In the genomic region with DNA sequence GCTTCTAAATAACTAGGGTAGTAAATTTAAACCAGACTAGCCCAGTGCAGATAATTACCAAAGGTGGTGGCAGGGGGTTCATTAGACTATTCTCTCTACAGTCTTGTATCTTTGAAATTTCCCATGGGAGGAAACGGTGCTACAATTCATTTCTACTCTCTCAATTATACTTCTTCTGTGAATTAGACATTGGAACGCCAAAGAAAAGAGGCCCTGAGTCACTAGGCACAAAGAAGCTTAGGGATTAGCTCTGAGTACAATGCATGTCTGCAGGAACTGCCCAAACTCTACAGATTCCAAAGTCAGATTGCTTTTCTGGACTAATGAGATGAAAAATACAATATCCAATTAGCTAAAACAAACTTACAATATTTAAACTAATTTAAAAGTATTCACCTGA, we compare ENCODE assay signal across 21 cellular contexts. TPM values are rescaled to one million over a fixed set of nuclear protein-coding genes. Genes with fewer than 3 reads are reported as not detected.
DNase-seq lines count a peak whose midpoint lies in the region; ATAC-seq, FAIRE-seq and TF ChIP-seq lines count a peak whose summit lies in the region.
"Had no signal": no experiment of that assay in that cellular context is flagged by ENCODE, and none has a peak within 500 bp of the region (broad histone marks: within the 10 kb centered on the region; RNA-seq: fewer than 3 reads in every experiment).

No MANE protein-coding gene starts in this region.

- peaks cover 12% of the 10 kb centered on the region for H3K4me1 ChIP-seq in A673 (ENCODE audit: insufficient read depth, low read length, poor library complexity, severe bottlenecking)
- H3K4me1 ChIP-seq in HAP-1: peaks cover 8% of the 10 kb centered on the region
- H3K4me1 ChIP-seq in K562 (replicated peaks in 1 of 2; ENCODE audit: control insufficient read depth in 2 of 2, insufficient read depth in 2 of 2, low read length in 2 of 2): no peaks in the 10 kb centered on the region
- peaks cover 0 to 2% of the 10 kb centered on the region in 2 donors for H3K4me1 ChIP-seq in neuronal stem cell (ENCODE audit: control insufficient read depth in 2 of 2, insufficient read depth in 1 of 2, low read depth in 1 of 2, low read length in 2 of 2)
- no peaks in the 10 kb centered on the region for H3K4me1 ChIP-seq in hepatocyte (ENCODE audit: insufficient read depth)
- H3K4me1 ChIP-seq: A549 had no signal

- no peak overlapping the region for H3K4ac ChIP-seq in neuronal stem cell (ENCODE audit: low read length)

- no peak overlapping the region for H3K23ac ChIP-seq in neuronal stem cell (ENCODE audit: low read depth, low read length, poor library complexity)

- no peak overlapping the region for H2AFZ ChIP-seq in K562 (ENCODE audit: low read depth, low read length)
- H2AFZ ChIP-seq in neuronal stem cell (ENCODE audit: low read length): no peak overlapping the region
- no peak overlapping the region for H2AFZ ChIP-seq in hepatocyte
- H2AFZ ChIP-seq: GM23338 had no signal

- TF ChIP-seq EP300 in K562 (IDR thresholded peaks at IDR 0.05; ENCODE audit: low read length): no peak

- POLR2A ChIA-PET in A673 (lab: Charles Lee; ENCODE audit: low non-redundant PET) (interaction anchor here (0.6 to 0.7 kb wide), 2 partner anchors 14 to 30 kb away, joined by 3 to 6 read pairs; no protein-coding TSS in a partner anchor), K562 (lab: Yijun Ruan, JAX) (interaction anchor here (1.3 to 3.4 kb wide), 2 partner anchors 27 to 32 kb away, joined by 3 to 18 read pairs; a partner anchor contains a TSS)

- H3K9ac ChIP-seq in K562 (ENCODE audit: insufficient read depth in 1 of 2, low read depth in 2 of 2, low read length in 2 of 2) (no peak overlapping the region), neuronal stem cell (ENCODE audit: low read depth, low read length, poor library complexity) (no peak overlapping the region)

- H3K79me2 ChIP-seq in K562 (ENCODE audit: control insufficient read depth, insufficient read depth, low read length): no peaks in the 10 kb centered on the region
- H3K79me2 ChIP-seq in hepatocyte: no peaks in the 10 kb centered on the region

- H3K4me2 ChIP-seq in K562 (ENCODE audit: insufficient read depth, low read length) (no peak overlapping the region), neuronal stem cell (ENCODE audit: insufficient read depth, low read length, poor library complexity, severe bottlenecking) (no peak overlapping the region), hepatocyte (no peak overlapping the region)
- H3K4me2 ChIP-seq: A549, GM23338 had no signal

- no peak overlapping the region for H2BK12ac ChIP-seq in neuronal stem cell (ENCODE audit: low read length)

- no peaks in the 10 kb centered on the region for H3K27me3 ChIP-seq in A673 (replicated peaks; ENCODE audit: insufficient read depth, low read depth, low read length, poor library complexity)
- H3K27me3 ChIP-seq in HAP-1 (ENCODE audit: low read depth): no peaks in the 10 kb centered on the region
- no peaks in the 10 kb centered on the region for H3K27me3 ChIP-seq in K562 (ENCODE audit: control insufficient read depth in 2 of 2, insufficient read depth in 2 of 2, low read length in 2 of 2)
- H3K27me3 ChIP-seq in neuronal stem cell (ENCODE audit: control insufficient read depth in 3 of 3, insufficient read depth in 3 of 3, low read depth in 1 of 3, low read length in 3 of 3): no peaks in the 10 kb centered on the region
- H3K27me3 ChIP-seq in hepatocyte: no peaks in the 10 kb centered on the region

- no peak for FAIRE-seq in K562 (lab: Jason Lieb, UNC)
- FAIRE-seq: A549, G401.6, GM12892, GM19239 had no signal

- H3K36me3 ChIP-seq in A673 (ENCODE audit: insufficient read depth, low read length, poor library complexity, severe bottlenecking): peaks cover 90% of the 10 kb centered on the region
- peaks cover 77% of the 10 kb centered on the region for H3K36me3 ChIP-seq in HAP-1 (replicated peaks)
- H3K36me3 ChIP-seq in K562 (ENCODE audit: control insufficient read depth, insufficient read depth, low read length): peaks cover 91% of the 10 kb centered on the region
- H3K36me3 ChIP-seq in neuronal stem cell (replicated peaks in 1 of 2; ENCODE audit: control insufficient read depth in 2 of 2, insufficient read depth in 2 of 2, low read length in 2 of 2): peaks cover 32 to 95% of the 10 kb centered on the region in 2 donors
- peaks cover 12% of the 10 kb centered on the region for H3K36me3 ChIP-seq in hepatocyte (replicated peaks; ENCODE audit: insufficient read depth, low read depth)

- no peak for TF ChIP-seq POLR2A in K562 (conservative IDR thresholded peaks at IDR 0.05)

- BruUV-seq in A673 (replicated peaks; lab: Mats Ljungman, UMichigan) (no TSS peak), K562 (replicated peaks; lab: Mats Ljungman, UMichigan) (no TSS peak)

- in situ Hi-C loops in HAP-1 (cut with MboI; ENCODE audit: low sequenced_read_pairs): no loop called here
- in situ Hi-C loops in K562 (cut with MboI): no loop called here

- peak; percentile 88 for DNase-seq in A673 (ENCODE audit: low spot score)
- peak; percentile 59 to 95 for DNase-seq in HAP-1 (ENCODE audit: low spot score in 2 of 2)
- DNase-seq in K562 (ENCODE audit: extremely low read depth in 1 of 4, low spot score in 3 of 4): no peak
- DNase-seq in neuronal stem cell (ENCODE audit: low spot score): peak; percentile 70
- DNase-seq in stimulated activated CD4-positive, alpha-beta T cell treated with anti-CD3 and anti-CD28 coated beads, Interleukin-12 subunit alpha, Interleukin-12 subunit beta, amount 100 ng/mL, for 4 hours: no peak
- no peak for DNase-seq in hepatocyte (ENCODE audit: low spot score)
- DNase-seq: 8988T; C1 segment of cervical spinal cord; Calu3; CD4-positive, alpha-beta memory T cell; COR-L47; DMS153; DND-41; H9; HFFc6 had no signal

- ATAC-seq in K562 (no peak), GM19463 (IDR thresholded peaks at IDR 0.05; ENCODE audit: unreplicated experiment) (no peak)
- ATAC-seq: A549, GM23338 had no signal

- no peak overlapping the region for H3K18ac ChIP-seq in neuronal stem cell (ENCODE audit: low read length)

- H4K91ac ChIP-seq in neuronal stem cell (ENCODE audit: low read depth, low read length, poor library complexity): no peak overlapping the region

- no peak for TF ChIP-seq RAD21 in K562 (CRISPR knock-in tag; conservative IDR thresholded peaks at IDR 0.05 in 1 of 2, IDR thresholded peaks at IDR 0.05 in 1 of 2)

- no peak overlapping the region for H3K14ac ChIP-seq in neuronal stem cell (ENCODE audit: low read length)

- H4K8ac ChIP-seq in neuronal stem cell (ENCODE audit: low read depth, low read length): no peak overlapping the region

- H2BK15ac ChIP-seq in neuronal stem cell (ENCODE audit: low read length): no peak overlapping the region

- 88% methylated on average over 2 of the region's 2 CpGs for WGBS in K562 (ENCODE audit: insufficient coverage, low coverage, missing lambda C conversion rate)
- WGBS in neuronal stem cell (ENCODE audit: extremely low coverage in 2 of 2, insufficient read length in 2 of 2, insufficient replicate concordance in 1 of 2), 2 donors: no CpG with 5 or more reads among the region's 2 CpGs
- WGBS in hepatocyte (ENCODE audit: low lambda C conversion rate, missing lambda C conversion rate): 77% methylated on average over 2 of the region's 2 CpGs

- no peaks in the 10 kb centered on the region for H3K79me1 ChIP-seq in neuronal stem cell (ENCODE audit: low read depth, low read length)

- intact Hi-C loops in A673 (cut with micrococcal nuclease; ENCODE audit: unreplicated experiment): loop anchor here (10.0 kb wide), 1 partner anchor 63 kb away; no protein-coding TSS in a partner anchor
- intact Hi-C loops in K562 (cut with micrococcal nuclease): no loop called here

- H2BK5ac ChIP-seq in neuronal stem cell (ENCODE audit: low read length): no peak overlapping the region

- no peak overlapping the region for H2AK5ac ChIP-seq in neuronal stem cell (ENCODE audit: low read depth, low read length)

- TF ChIP-seq CTCF in A673 (conservative IDR thresholded peaks at IDR 0.05; ENCODE audit: low read depth, low read length): no peak
- TF ChIP-seq CTCF in K562 (IDR thresholded peaks at IDR 0.05 in 2 of 3, conservative IDR thresholded peaks at IDR 0.05 in 1 of 3; ENCODE audit: insufficient read depth in 2 of 3, low read depth in 1 of 3, low read length in 3 of 3): no peak
- TF ChIP-seq CTCF in hepatocyte (IDR thresholded peaks at IDR 0.05; ENCODE audit: poor library complexity): no peak

- no peaks in the 10 kb centered on the region for H3K9me1 ChIP-seq in K562 (ENCODE audit: control insufficient read depth, insufficient read depth, low read length)

- H3K4me3 ChIP-seq in A673 (ENCODE audit: low read depth, low read length, poor library complexity, severe bottlenecking) (no peak overlapping the region), HAP-1 (no peak overlapping the region), K562 (no peak overlapping the region), neuronal stem cell (ENCODE audit: low read length in 2 of 2) (no peak overlapping the region), hepatocyte (no peak overlapping the region)
- H3K4me3 ChIP-seq: A549, GM23338 had no signal

- H4K20me1 ChIP-seq in K562 (replicated peaks; ENCODE audit: control insufficient read depth, insufficient read depth, low read length): no peaks in the 10 kb centered on the region
- no peaks in the 10 kb centered on the region for H4K20me1 ChIP-seq in hepatocyte (ENCODE audit: insufficient read depth, poor library complexity, severe bottlenecking)

- CTCF ChIA-PET in A673 (lab: Charles Lee): interaction anchor here (0.6 kb wide), 1 partner anchor 348 kb away, joined by 3 read pairs; no protein-coding TSS in a partner anchor
- CTCF ChIA-PET in K562 (lab: Yijun Ruan, JAX; ENCODE audit: low intra/inter-chr PET ratio): no interaction called here

- H2BK120ac ChIP-seq in neuronal stem cell (ENCODE audit: low read depth, low read length): no peak overlapping the region

- H3K9me3 ChIP-seq in A673 (ENCODE audit: low read depth, low read length, poor library complexity, severe bottlenecking) (no peaks in the 10 kb centered on the region), HAP-1 (no peaks in the 10 kb centered on the region), K562 (replicated peaks; ENCODE audit: control insufficient read depth, insufficient read depth, low read depth, low read length) (no peaks in the 10 kb centered on the region), neuronal stem cell (replicated peaks in 1 of 2; ENCODE audit: control insufficient read depth in 2 of 2, insufficient read depth in 1 of 2, low read depth in 1 of 2, low read length in 2 of 2) (peaks cover 0 to 2% of the 10 kb centered on the region in 2 donors), hepatocyte (ENCODE audit: low read depth) (no peaks in the 10 kb centered on the region)
- H3K9me3 ChIP-seq: A549 had no signal

- no peaks in the 10 kb centered on the region for H3K9me2 ChIP-seq in hepatocyte (replicated peaks; ENCODE audit: insufficient read depth)

- H3K27ac ChIP-seq in A673 (ENCODE audit: low read depth, low read length, poor library complexity, severe bottlenecking): no peak overlapping the region
- no peak overlapping the region for H3K27ac ChIP-seq in K562 (ENCODE audit: extremely low read depth, low read depth, low read length)
- peak overlapping the region; percentile 87 for H3K27ac ChIP-seq in neuronal stem cell (replicated peaks; ENCODE audit: low read length)
- no peak overlapping the region for H3K27ac ChIP-seq in hepatocyte
- H3K27ac ChIP-seq: A549 had no signal

RNA-seq across cellular contexts. Expression of a gene that starts 30.7 kb away (rescaled TPM):
- total RNA-seq in A673 (2021): 179 and 223 TPM in 2 replicates
- 143 and 245 TPM in 2 replicates for total RNA-seq in K562 (2011; cell fraction: chromatin; rRNA removed; ENCODE audit: low replicate concordance)
- 250 and 259 TPM in 2 replicates for total RNA-seq in K562 (2011; cell fraction: nucleolus; rRNA removed)
- 312 and 415 TPM in 2 replicates for total RNA-seq in K562 (2011; cell fraction: nucleoplasm; rRNA removed)
- total RNA-seq in K562 (2014; rRNA removed): 102 and 224 TPM in 2 replicates
- 174 and 193 TPM in 2 replicates for total RNA-seq in K562 (2014; rRNA removed; fragmentation: Illumina TruSeq; extraction: Trizol)
- 135 and 146 TPM in 2 replicates for total RNA-seq in K562 (2015; rRNA removed; fragmentation: Illumina TruSeq; extraction: Trizol)
- total RNA-seq in K562 (2021): 124 and 126 TPM in 2 replicates
- polyA plus RNA-seq in K562 (2011; rRNA removed): 223 and 306 TPM in 2 replicates
- polyA plus RNA-seq in K562 (2011; cell fraction: cytosol; rRNA removed): 96.0 and 210 TPM in 2 replicates
- polyA plus RNA-seq in K562 (2011; cell fraction: nucleus; rRNA removed): 51.0 and 75.1 TPM in 2 replicates
- polyA plus RNA-seq in K562 (2012): 127 and 138 TPM in 2 replicates
- polyA plus RNA-seq in K562 (2014; fragmentation: Illumina TruSeq; extraction: Trizol): 161 and 162 TPM in 2 replicates
- 100 to 1,000 TPM; 291 to 391 TPM for polyA plus RNA-seq in K562 (2014; fragmentation: Nextera tagmentation; extraction: Ambion mirVana)
- 123 and 130 TPM in 2 replicates for polyA plus RNA-seq in K562 (2014; rRNA removed)
- 313 and 420 TPM in 2 replicates for polyA minus RNA-seq in K562 (2011; rRNA and poly(A)+ RNA removed)
- polyA minus RNA-seq in K562 (2011; cell fraction: cytosol; rRNA and poly(A)+ RNA removed): 117 and 158 TPM in 2 replicates
- polyA minus RNA-seq in K562 (2011; cell fraction: nucleus; rRNA and poly(A)+ RNA removed): 37.3 and 70.8 TPM in 2 replicates
- 499 TPM for polyA plus RNA-seq in neuronal stem cell (2013, experiment 1 of 2)
- polyA plus RNA-seq in neuronal stem cell (2013, experiment 2 of 2): 508 TPM
- total RNA-seq in hepatocyte: 239 and 348 TPM in 2 replicates
- 138 and 179 TPM in 2 replicates for polyA plus RNA-seq in hepatocyte

RNA-seq across cellular contexts. Expression of a gene that starts 41.9 kb away (rescaled TPM):
- total RNA-seq in A673 (2021) (1,282 and 1,307 TPM in 2 replicates), K562 (2014; rRNA removed) (1,397 and 1,443 TPM in 2 replicates), K562 (2014; rRNA removed; fragmentation: Illumina TruSeq; extraction: Trizol) (3,559 and 3,761 TPM in 2 replicates), K562 (2015; rRNA removed; fragmentation: Illumina TruSeq; extraction: Trizol) (2,642 and 2,798 TPM in 2 replicates), K562 (2021) (1,796 and 2,160 TPM in 2 replicates), hepatocyte (2,370 and 2,788 TPM in 2 replicates)
- total RNA-seq in K562 (2011; cell fraction: chromatin; rRNA removed; ENCODE audit: low replicate concordance): 359 and 362 TPM in 2 replicates
- 473 and 485 TPM in 2 replicates for total RNA-seq in K562 (2011; cell fraction: nucleolus; rRNA removed)
- total RNA-seq in K562 (2011; cell fraction: nucleoplasm; rRNA removed): 692 and 1,140 TPM in 2 replicates
- polyA plus RNA-seq in K562 (2011; rRNA removed) (5,474 and 6,005 TPM in 2 replicates), K562 (2014; fragmentation: Illumina TruSeq; extraction: Trizol) (3,581 and 3,787 TPM in 2 replicates), K562 (2014; fragmentation: Nextera tagmentation; extraction: Ambion mirVana) (1,000 to 10,000 TPM; 1,986 to 2,037 TPM), K562 (2014; rRNA removed) (4,631 and 4,801 TPM in 2 replicates), hepatocyte (554 and 588 TPM in 2 replicates)
- 3,513 and 6,796 TPM in 2 replicates for polyA plus RNA-seq in K562 (2011; cell fraction: cytosol; rRNA removed)
- polyA plus RNA-seq in K562 (2011; cell fraction: nucleus; rRNA removed): 831 and 2,065 TPM in 2 replicates
- polyA plus RNA-seq in K562 (2012): 3,623 and 3,808 TPM in 2 replicates
- 2,499 and 2,553 TPM in 2 replicates for polyA minus RNA-seq in K562 (2011; rRNA and poly(A)+ RNA removed)
- polyA minus RNA-seq in K562 (2011; cell fraction: cytosol; rRNA and poly(A)+ RNA removed): 305 and 330 TPM in 2 replicates
- 94.5 and 226 TPM in 2 replicates for polyA minus RNA-seq in K562 (2011; cell fraction: nucleus; rRNA and poly(A)+ RNA removed)
- polyA plus RNA-seq in neuronal stem cell (2013, experiment 1 of 2): 6,180 TPM
- polyA plus RNA-seq in neuronal stem cell (2013, experiment 2 of 2): 6,468 TPM

Comparison
In these comparisons a context has a peak if more than half of its experiments do, and no peak if none do; other contexts are left out.
1. DNase-seq: peak in A673 (single experiment), HAP-1 (2 of 2) and neuronal stem cell (single experiment); none in K562 (0 of 4), stimulated activated CD4-positive, alpha-beta T cell treated with anti-CD3 and anti-CD28 coated beads, Interleukin-12 subunit alpha, Interleukin-12 subunit beta, amount 100 ng/mL, for 4 hours (single experiment) and hepatocyte (single experiment).